Comparison of ENCODE assay signal across 1 cellular context in the genomic region with DNA sequence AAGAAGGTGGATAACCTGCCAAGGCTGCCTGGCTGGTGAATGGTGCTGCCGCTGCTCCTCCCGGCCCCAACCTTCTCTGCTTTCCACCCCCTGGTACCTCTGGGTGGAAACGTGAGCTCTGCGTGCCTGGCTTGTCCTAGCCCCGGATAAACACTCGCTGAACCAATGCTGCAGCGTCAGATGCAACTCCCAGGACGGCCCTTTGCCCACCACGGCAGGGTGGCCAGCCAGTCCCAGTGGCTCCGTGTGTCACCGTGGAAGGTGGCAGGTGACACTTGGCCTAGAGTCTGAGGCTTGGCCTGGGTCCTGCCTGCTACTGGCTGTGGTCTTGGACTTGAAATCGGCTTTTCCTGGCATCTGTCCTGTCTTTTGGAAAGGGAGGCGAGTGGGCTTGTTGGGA.
A peak's percentile ranks its signal among the peaks of the same experiment; 100 is the strongest.
TF ChIP-seq lines count a peak whose summit lies in the region.

No MANE protein-coding gene starts in this region.

TF ChIP-seq in K562, 482 proteins besides CTCF, POLR2A, EP300 and RAD21:
- TF ChIP-seq CCAR2 (IDR thresholded peaks at IDR 0.05; ENCODE audit: low read depth, low read length): no peak
- TF ChIP-seq POLR2G (IDR thresholded peaks at IDR 0.05; ENCODE audit: low read depth, low read length): 0 out of 2 replicates have a peak, but pooled peaks have one; percentile 16
